ENCODE assay signal across 1 cellular context in the genomic region with DNA sequence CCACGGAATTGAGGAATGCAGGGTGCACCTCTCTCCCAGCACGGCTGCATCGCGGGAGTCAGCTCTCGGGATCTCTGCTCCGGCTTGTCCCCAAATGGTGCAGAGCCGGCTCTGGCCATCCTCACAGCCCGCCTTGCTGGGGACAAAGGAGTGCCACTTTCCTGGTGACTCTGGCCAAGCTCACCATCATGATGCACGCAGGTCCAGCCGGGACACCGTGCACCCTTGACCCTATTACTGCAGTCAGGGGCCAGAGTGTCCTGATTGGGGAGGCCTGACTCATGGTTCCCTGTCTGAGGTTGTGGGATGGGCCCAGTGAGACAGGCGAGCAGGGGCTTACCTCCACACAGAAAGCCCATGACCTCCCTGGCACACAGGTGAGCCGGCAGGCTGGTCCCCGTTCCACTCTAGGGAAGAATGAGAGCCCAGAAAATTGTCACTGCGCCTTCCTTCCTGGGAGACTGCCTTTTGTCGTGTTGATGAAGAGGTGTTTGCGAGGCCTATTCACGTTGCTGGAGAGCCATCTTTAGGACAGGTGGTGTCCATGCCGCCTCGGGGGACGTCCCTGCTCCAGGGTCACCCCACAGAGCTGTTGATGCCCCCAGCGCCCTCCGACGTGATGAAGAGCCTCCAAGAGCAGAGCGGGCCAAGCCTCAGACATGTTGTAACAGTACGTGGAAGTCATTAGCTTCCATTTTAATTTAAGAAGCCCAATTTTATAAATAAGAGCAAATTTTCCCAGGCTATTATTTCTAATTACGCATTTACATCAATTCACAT.
TF ChIP-seq lines count a peak whose summit lies in the region.

No MANE protein-coding gene starts in this region.

TF ChIP-seq in WTC11, 78 proteins besides CTCF, POLR2A, EP300 and RAD21:
- TF ChIP-seq TCF7 (CRISPR knock-in tag; IDR thresholded peaks at IDR 0.05; ENCODE audit: low read depth) (no peak), ERG (CRISPR knock-in tag; IDR thresholded peaks at IDR 0.05) (no peak), NR2C2 (CRISPR knock-in tag; IDR thresholded peaks at IDR 0.05) (no peak), ATF6 (CRISPR knock-in tag; IDR thresholded peaks at IDR 0.05) (no peak), JAZF1 (CRISPR knock-in tag; IDR thresholded peaks at IDR 0.05) (no peak), ZNF138 (CRISPR knock-in tag; conservative IDR thresholded peaks at IDR 0.05) (no peak), SMAD3 (CRISPR knock-in tag; IDR thresholded peaks at IDR 0.05; ENCODE audit: borderline replicate concordance) (no peak), ARID4B (CRISPR knock-in tag; IDR thresholded peaks at IDR 0.05; ENCODE audit: borderline replicate concordance) (no peak), GRHL2 (CRISPR knock-in tag; IDR thresholded peaks at IDR 0.05; ENCODE audit: insufficient replicate concordance, severe bottlenecking) (no peak), ZBTB43 (CRISPR knock-in tag; IDR thresholded peaks at IDR 0.05) (no peak), ZNF671 (CRISPR knock-in tag; IDR thresholded peaks at IDR 0.05) (no peak), NFYB (CRISPR knock-in tag; conservative IDR thresholded peaks at IDR 0.05; ENCODE audit: low read depth) (no peak), E2F4 (CRISPR knock-in tag; IDR thresholded peaks at IDR 0.05; ENCODE audit: borderline replicate concordance, low read depth) (no peak), ESRRA (CRISPR knock-in tag; IDR thresholded peaks at IDR 0.05; ENCODE audit: borderline replicate concordance) (no peak)
- TF ChIP-seq, protein P1, sequence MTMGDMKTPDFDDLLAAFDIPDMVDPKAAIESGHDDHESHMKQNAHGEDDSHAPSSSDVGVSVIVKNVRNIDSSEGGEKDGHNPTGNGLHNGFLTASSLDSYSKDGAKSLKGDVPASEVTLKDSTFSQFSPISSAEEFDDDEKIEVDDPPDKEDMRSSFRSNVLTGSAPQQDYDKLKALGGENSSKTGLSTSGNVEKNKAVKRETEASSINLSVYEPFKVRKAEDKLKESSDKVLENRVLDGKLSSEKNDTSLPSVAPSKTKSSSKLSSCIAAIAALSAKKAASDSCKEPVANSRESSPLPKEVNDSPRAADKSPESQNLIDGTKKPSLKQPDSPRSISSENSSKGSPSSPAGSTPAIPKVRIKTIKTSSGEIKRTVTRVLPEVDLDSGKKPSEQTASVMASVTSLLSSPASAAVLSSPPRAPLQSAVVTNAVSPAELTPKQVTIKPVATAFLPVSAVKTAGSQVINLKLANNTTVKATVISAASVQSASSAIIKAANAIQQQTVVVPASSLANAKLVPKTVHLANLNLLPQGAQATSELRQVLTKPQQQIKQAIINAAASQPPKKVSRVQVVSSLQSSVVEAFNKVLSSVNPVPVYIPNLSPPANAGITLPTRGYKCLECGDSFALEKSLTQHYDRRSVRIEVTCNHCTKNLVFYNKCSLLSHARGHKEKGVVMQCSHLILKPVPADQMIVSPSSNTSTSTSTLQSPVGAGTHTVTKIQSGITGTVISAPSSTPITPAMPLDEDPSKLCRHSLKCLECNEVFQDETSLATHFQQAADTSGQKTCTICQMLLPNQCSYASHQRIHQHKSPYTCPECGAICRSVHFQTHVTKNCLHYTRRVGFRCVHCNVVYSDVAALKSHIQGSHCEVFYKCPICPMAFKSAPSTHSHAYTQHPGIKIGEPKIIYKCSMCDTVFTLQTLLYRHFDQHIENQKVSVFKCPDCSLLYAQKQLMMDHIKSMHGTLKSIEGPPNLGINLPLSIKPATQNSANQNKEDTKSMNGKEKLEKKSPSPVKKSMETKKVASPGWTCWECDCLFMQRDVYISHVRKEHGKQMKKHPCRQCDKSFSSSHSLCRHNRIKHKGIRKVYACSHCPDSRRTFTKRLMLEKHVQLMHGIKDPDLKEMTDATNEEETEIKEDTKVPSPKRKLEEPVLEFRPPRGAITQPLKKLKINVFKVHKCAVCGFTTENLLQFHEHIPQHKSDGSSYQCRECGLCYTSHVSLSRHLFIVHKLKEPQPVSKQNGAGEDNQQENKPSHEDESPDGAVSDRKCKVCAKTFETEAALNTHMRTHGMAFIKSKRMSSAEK (CRISPR knock-in tag; IDR thresholded peaks at IDR 0.05; ENCODE audit: borderline replicate concordance): no peak
- TF ChIP-seq, protein P2, sequence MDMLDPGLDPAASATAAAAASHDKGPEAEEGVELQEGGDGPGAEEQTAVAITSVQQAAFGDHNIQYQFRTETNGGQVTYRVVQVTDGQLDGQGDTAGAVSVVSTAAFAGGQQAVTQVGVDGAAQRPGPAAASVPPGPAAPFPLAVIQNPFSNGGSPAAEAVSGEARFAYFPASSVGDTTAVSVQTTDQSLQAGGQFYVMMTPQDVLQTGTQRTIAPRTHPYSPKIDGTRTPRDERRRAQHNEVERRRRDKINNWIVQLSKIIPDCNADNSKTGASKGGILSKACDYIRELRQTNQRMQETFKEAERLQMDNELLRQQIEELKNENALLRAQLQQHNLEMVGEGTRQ (CRISPR knock-in tag; IDR thresholded peaks at IDR 0.05): no peak
